Comparison of ENCODE assay signal across 9 cellular contexts in genomic region chr2:86396304-86396785, GRCh38. TPM values are rescaled to one million over a fixed set of nuclear protein-coding genes. Genes with fewer than 3 reads are reported as not detected.
DNase-seq lines count a peak whose midpoint lies in the region; ATAC-seq and TF ChIP-seq lines count a peak whose summit lies in the region.
"Had no signal": no experiment of that assay in that cellular context is flagged by ENCODE, and none has a peak within 500 bp of the region (broad histone marks: within the 10 kb centered on the region; RNA-seq: fewer than 3 reads in every experiment).

No MANE protein-coding gene starts in this region.

- H3F3A ChIP-seq in SK-N-SH (replicated peaks; ENCODE audit: insufficient read depth): no peaks in the 10 kb centered on the region

- POLR2A ChIA-PET in Caco-2 (lab: Charles Lee) (interaction anchor here (0.5 to 1.2 kb wide), 4 partner anchors 45 to 226 kb away, joined by 3 to 13 read pairs (median 6); partner anchors contain the start of gene KDM3A), SK-N-SH (lab: Yijun Ruan, JAX) (interaction anchor here (2.1 kb wide), 1 partner anchor 45 kb away, joined by 6 read pairs; the partner anchor contains the start of gene KDM3A)

- no TSS peak for BruUV-seq in Caco-2 (replicated peaks; lab: Mats Ljungman, UMichigan)

- peaks cover 22% of the 10 kb centered on the region for H3K4me1 ChIP-seq in Caco-2
- peaks cover 0 to 4% of the 10 kb centered on the region in 2 experiments; a peak in 1 of 4 replicates for H3K4me1 ChIP-seq in SK-N-SH (ENCODE audit: control insufficient read depth in 1 of 2, insufficient read depth in 2 of 2, low read depth in 1 of 2, low read length in 1 of 2)
- peaks cover 0 to 4% (median 0%) of the 10 kb centered on the region in 4 donors for H3K4me1 ChIP-seq in tibial artery

- no peaks in the 10 kb centered on the region for H3K9me2 ChIP-seq in SK-N-SH

- no peaks in the 10 kb centered on the region for H4K20me1 ChIP-seq in SK-N-SH (ENCODE audit: insufficient read depth)

- H3K27me3 ChIP-seq in Caco-2 (replicated peaks; ENCODE audit: control insufficient read depth, insufficient read depth, low read length) (no peaks in the 10 kb centered on the region), SK-N-SH (ENCODE audit: insufficient read depth) (no peaks in the 10 kb centered on the region), tibial artery (no peaks in the 10 kb centered on the region)

- H3K36me3 ChIP-seq in Caco-2 (ENCODE audit: control insufficient read depth, insufficient read depth, low read length) (no peaks in the 10 kb centered on the region), SK-N-SH (replicated peaks in 1 of 2; ENCODE audit: control insufficient read depth in 1 of 2, insufficient read depth in 2 of 2, low read length in 1 of 2) (no peaks in the 10 kb centered on the region), tibial artery (no peaks in the 10 kb centered on the region)

- no peak overlapping the region for H3K27ac Mint-ChIP-seq in Caco-2 (ENCODE audit: unreplicated experiment)
- H3K27ac Mint-ChIP-seq: stimulated activated naive CD8-positive, alpha-beta T cell treated with anti-CD3 and anti-CD28 coated beads, Interleukin-15, Interleukin-2, amounts not matched to agents 100 ng/mL and 50 ng/mL, for 24 hours had no signal

- peak; percentile 49 for TF ChIP-seq RAD21 in SK-N-SH (IDR thresholded peaks at IDR 0.05; ENCODE audit: low read length)

- no peaks in the 10 kb centered on the region for H3K36me3 Mint-ChIP-seq in Caco-2 (ENCODE audit: insufficient read depth, unreplicated experiment)

- intact Hi-C loops in Caco-2 (cut with micrococcal nuclease; ENCODE audit: unreplicated experiment): loop anchor here (1.0 to 10.0 kb wide), 4 partner anchors 88 to 388 kb away; partner anchors contain the start of gene RNF103
- intact Hi-C loops in tibial artery (cut with DNase I; ENCODE audit: low total_unique reads): no loop called here

- H3K27ac ChIP-seq in SK-N-SH (ENCODE audit: low read depth in 2 of 2, low read length in 1 of 2) (no peak overlapping the region), tibial artery (no peak overlapping the region)

- WGBS in SK-N-SH (ENCODE audit: low lambda C conversion rate): 51% methylated on average over 5 of the region's 6 CpGs

- no peaks in the 10 kb centered on the region for H3K27me3 Mint-ChIP-seq in Caco-2 (ENCODE audit: insufficient read depth, unreplicated experiment)

- no peak overlapping the region for H3K4me2 ChIP-seq in SK-N-SH

- H3K9me3 Mint-ChIP-seq in Caco-2 (ENCODE audit: unreplicated experiment): peaks cover 19% of the 10 kb centered on the region

- no peak overlapping the region for H2AFZ ChIP-seq in SK-N-SH (ENCODE audit: low read depth)

- ATAC-seq in HG02885 (IDR thresholded peaks at IDR 0.05; ENCODE audit: poor library complexity, unreplicated experiment) (no peak), GM21526 (IDR thresholded peaks at IDR 0.05; ENCODE audit: low FRiP score, unreplicated experiment) (no peak)

- peak; percentile 54 to 61 for DNase-seq in Caco-2
- DNase-seq in HPDE6-E6E7 (ENCODE audit: extremely low spot score): peak; percentile 33
- DNase-seq in SK-N-SH: no peak
- DNase-seq in germinal center (ENCODE audit: low spot score): peak; percentile 44
- DNase-seq in tibial artery: no peak
- DNase-seq in activated T-cell treated with anti-CD3 and anti-CD28 coated beads for 4 hours: no peak

- no peak overlapping the region for H3K9ac ChIP-seq in SK-N-SH

- H3K79me2 ChIP-seq in SK-N-SH (ENCODE audit: insufficient read depth): no peaks in the 10 kb centered on the region

- TF ChIP-seq CTCF in Caco-2 (IDR thresholded peaks at IDR 0.05; ENCODE audit: insufficient read depth in 1 of 2, low read depth in 1 of 2, low read length in 1 of 2, severe bottlenecking in 1 of 2, unreplicated experiment in 1 of 2): peak; percentile 19 to 36
- TF ChIP-seq CTCF in SK-N-SH (IDR thresholded peaks at IDR 0.05): peak; percentile 38; the same call in 1 of the 2 replicates
- TF ChIP-seq CTCF in tibial artery (IDR thresholded peaks at IDR 0.05): peak; percentile 48 to 50

- H3K9me3 ChIP-seq in Caco-2: no peaks in the 10 kb centered on the region
- H3K9me3 ChIP-seq in SK-N-SH: no peaks in the 10 kb centered on the region
- no peaks in the 10 kb centered on the region for H3K9me3 ChIP-seq in tibial artery

- no peak for TF ChIP-seq EP300 in SK-N-SH (IDR thresholded peaks at IDR 0.05; ENCODE audit: borderline replicate concordance in 1 of 2, low read depth in 1 of 2, low read length in 1 of 2)

- H3K4me3 ChIP-seq in Caco-2 (ENCODE audit: low read depth, low read length) (no peak overlapping the region), SK-N-SH (ENCODE audit: low read depth in 2 of 2, low read length in 1 of 2) (no peak overlapping the region), tibial artery (no peak overlapping the region)

- CTCF ChIA-PET in Caco-2 (lab: Charles Lee): interaction anchor here (0.6 to 1.7 kb wide), 11 partner anchors 45 to 411 kb away, joined by 3 to 15 read pairs (median 4); partner anchors contain the start of gene KDM3A
- CTCF ChIA-PET in SK-N-SH (lab: Yijun Ruan, JAX): interaction anchor here (1.3 to 2.6 kb wide), 2 partner anchors 23 to 34 kb away, joined by 3 to 10 read pairs; no protein-coding TSS in a partner anchor

- H3K4me3 Mint-ChIP-seq in Caco-2 (ENCODE audit: unreplicated experiment): no peak overlapping the region
- H3K4me3 Mint-ChIP-seq: stimulated activated naive CD8-positive, alpha-beta T cell treated with anti-CD3 and anti-CD28 coated beads, Interleukin-15, Interleukin-2, amounts not matched to agents 100 ng/mL and 50 ng/mL, for 24 hours had no signal

- H3K4me1 Mint-ChIP-seq in Caco-2 (ENCODE audit: low read depth, unreplicated experiment): peaks cover 10% of the 10 kb centered on the region

TF ChIP-seq in SK-N-SH, 30 proteins besides CTCF, POLR2A, EP300 and RAD21:
- TF ChIP-seq ZBTB33 (IDR thresholded peaks at IDR 0.05; ENCODE audit: borderline replicate concordance, low read depth): no peak

RNA-seq across cellular contexts. Expression of gene KDM3A, which starts 44.8 kb away (rescaled TPM):
- 47.4 and 52.4 TPM in 2 replicates for total RNA-seq in Caco-2 (2022)
- 13.7 and 20.4 TPM in 2 replicates for polyA plus RNA-seq in SK-N-SH (2012; rRNA removed)
- 13.4 and 14.0 TPM in 2 replicates for polyA plus RNA-seq in SK-N-SH (2012; cell fraction: cytosol; rRNA removed)
- 33.3 and 56.7 TPM in 2 replicates for polyA plus RNA-seq in SK-N-SH (2012; cell fraction: nucleus; rRNA removed)

RNA-seq across cellular contexts. Expression of gene REEP1, which starts 58.9 kb away (rescaled TPM):
- 14.9 and 16.6 TPM in 2 replicates for total RNA-seq in Caco-2 (2022)
- 0.13 TPM in 2 replicates for polyA plus RNA-seq in SK-N-SH (2012; rRNA removed)
- 0.10 and 0.17 TPM in 2 replicates for polyA plus RNA-seq in SK-N-SH (2012; cell fraction: cytosol; rRNA removed)
- 0.11 TPM in 1 of 2 replicates, not detected in the other for polyA plus RNA-seq in SK-N-SH (2012; cell fraction: nucleus; rRNA removed)

Comparison
In these comparisons a context has a peak if more than half of its experiments do, and no peak if none do; other contexts are left out.
1. DNase-seq: peak in Caco-2 (2 of 2), HPDE6-E6E7 (single experiment) and germinal center (single experiment); none in SK-N-SH (single experiment), tibial artery (0 of 2) and activated T-cell treated with anti-CD3 and anti-CD28 coated beads for 4 hours (single experiment).
2. Peak in every context shown above with its lines, with median percentiles within 50 percentile points of each other: CTCF ChIP-seq.